Comparison of ENCODE assay signal across 8 cellular contexts in genomic region chr14:77032483-77032853, GRCh38. TPM values are rescaled to one million over a fixed set of nuclear protein-coding genes. Genes with fewer than 3 reads are reported as not detected.
DNase-seq lines count a peak whose midpoint lies in the region; ATAC-seq and TF ChIP-seq lines count a peak whose summit lies in the region.

No MANE protein-coding gene starts in this region.

- H3K4me1 Mint-ChIP-seq in natural killer cell treated with Interleukin-12 subunit alpha and Interleukin-12 subunit beta and Interleukin-15 and Interleukin-18, amount 100 ng/mL, for 72 hours (ENCODE audit: low read depth in 2 of 2), result peaks cover 53 to 62% of the 10 kb centered on the region in 2 donors

- H3K27me3 ChIP-seq in AG04450 (ENCODE audit: control insufficient read depth, insufficient read depth, low read length), result no peaks in the 10 kb centered on the region
- H3K27me3 ChIP-seq in HUES6 (ENCODE audit: control insufficient read depth, insufficient read depth, low read length), result no peaks in the 10 kb centered on the region

- TF ChIP-seq CTCF in AG04450 (IDR thresholded peaks at IDR 0.05; ENCODE audit: low read depth, low read length) (no peak), choroid plexus epithelial cell (conservative IDR thresholded peaks at IDR 0.05; ENCODE audit: low read depth, low read length) (no peak)

- peak overlapping the region; percentile 94 for H3K9ac ChIP-seq in HUES6 (ENCODE audit: low read length)

- CTCF ChIA-PET in AG04450 (lab: Charles Lee), result interaction anchor here (0.5 to 12.2 kb wide), 5 partner anchors 21 to 268 kb away, joined by 4 to 156 read pairs (median 6); no protein-coding TSS in a partner anchor

- H3K27ac ChIP-seq in AG04450 (ENCODE audit: low read depth, low read length) (peak overlapping the region; percentile 100), HUES6 (ENCODE audit: low read depth, low read length) (peak overlapping the region; percentile 92)

- peaks cover 48% of the 10 kb centered on the region for H3K4me1 ChIP-seq in HUES6 (ENCODE audit: control insufficient read depth, insufficient read depth, low read length)

- H3K27ac Mint-ChIP-seq in natural killer cell treated with Interleukin-12 subunit alpha and Interleukin-12 subunit beta and Interleukin-15 and Interleukin-18, amount 100 ng/mL, for 72 hours, result peak overlapping the region; percentile 94 to 96

- POLR2A ChIA-PET in AG04450 (lab: Yijun Ruan, JAX), result interaction anchor here (0.7 to 3.9 kb wide), 5 partner anchors 9 to 128 kb away, joined by 4 to 38 read pairs (median 20); no protein-coding TSS in a partner anchor

- no peaks in the 10 kb centered on the region for H3K9me3 Mint-ChIP-seq in natural killer cell treated with Interleukin-12 subunit alpha and Interleukin-12 subunit beta and Interleukin-15 and Interleukin-18, amount 100 ng/mL, for 72 hours

- DNase-seq in AG04450 (ENCODE audit: low read depth, low spot score) (no peak), choroid plexus epithelial cell (ENCODE audit: low read depth) (no peak)
- DNase-seq in natural killer cell treated with Interleukin-12 subunit alpha and Interleukin-12 subunit beta and Interleukin-15 and Interleukin-18, amount 100 ng/mL, for 72 hours (ENCODE audit: low spot score), result no peak
- no peak for DNase-seq in activated CD4-positive, CD25-positive, alpha-beta regulatory T cell (lab: John Stamatoyannopoulos, UW)

- no peaks in the 10 kb centered on the region for H3K36me3 ChIP-seq in HUES6 (ENCODE audit: control insufficient read depth, insufficient read depth, low read length)

- no peak for ATAC-seq in natural killer cell treated with Interleukin-12 subunit alpha and Interleukin-12 subunit beta and Interleukin-15 and Interleukin-18, amount 100 ng/mL, for 72 hours
- ATAC-seq in GM21825 (IDR thresholded peaks at IDR 0.05; ENCODE audit: unreplicated experiment) (no peak), HG02973 (IDR thresholded peaks at IDR 0.05; ENCODE audit: unreplicated experiment) (no peak), HG02981 (IDR thresholded peaks at IDR 0.05; ENCODE audit: unreplicated experiment) (no peak)

- H3K9me3 ChIP-seq in AG04450 (ENCODE audit: control insufficient read depth, insufficient read depth, low read length) (no peaks in the 10 kb centered on the region; the same call in 1 of the 2 replicates), HUES6 (ENCODE audit: control insufficient read depth, insufficient read depth, low read depth, low read length) (no peaks in the 10 kb centered on the region)

- H3K4me3 ChIP-seq in AG04450 (ENCODE audit: low read depth, low read length) (peak overlapping the region; percentile 66), HUES6 (ENCODE audit: low read depth, low read length) (peak overlapping the region; percentile 57), choroid plexus epithelial cell (ENCODE audit: low read depth, low read length) (peak overlapping the region; percentile 57)

- no peaks in the 10 kb centered on the region for H3K27me3 Mint-ChIP-seq in natural killer cell treated with Interleukin-12 subunit alpha and Interleukin-12 subunit beta and Interleukin-15 and Interleukin-18, amount 100 ng/mL, for 72 hours

- H3K4me3 Mint-ChIP-seq in natural killer cell treated with Interleukin-12 subunit alpha and Interleukin-12 subunit beta and Interleukin-15 and Interleukin-18, amount 100 ng/mL, for 72 hours, result peak overlapping the region; percentile 90

- H3K36me3 Mint-ChIP-seq in natural killer cell treated with Interleukin-12 subunit alpha and Interleukin-12 subunit beta and Interleukin-15 and Interleukin-18, amount 100 ng/mL, for 72 hours, result no peaks in the 10 kb centered on the region

RNA-seq across cellular contexts. Expression of gene IRF2BPL, which starts 4.0 kb away (rescaled TPM):
- 17.1 and 21.8 TPM in 2 replicates for polyA plus RNA-seq in AG04450 (2011; rRNA removed)
- 19.4 and 19.6 TPM in 2 replicates for polyA minus RNA-seq in AG04450 (2011; rRNA and poly(A)+ RNA removed)
- 10 to 100 TPM; 18.0 to 28.9 TPM for total RNA-seq in natural killer cell treated with Interleukin-12 subunit alpha and Interleukin-12 subunit beta and Interleukin-15 and Interleukin-18, amount 100 ng/mL, for 72 hours
